10 cellular contexts compared by ENCODE assay signal in genomic region chr2:160368988-160369935, GRCh38.
DNase-seq lines count a peak whose midpoint lies in the region; ATAC-seq and TF ChIP-seq lines count a peak whose summit lies in the region.
"Had no signal": no experiment of that assay in that cellular context is flagged by ENCODE, and none has a peak within 500 bp of the region (broad histone marks: within the 10 kb centered on the region; RNA-seq: fewer than 3 reads in every experiment).

No MANE protein-coding gene starts in this region.

- no peak overlapping the region for H2AFZ ChIP-seq in mammary epithelial cell (ENCODE audit: low read depth, low read length)
- H2AFZ ChIP-seq: PC-9 had no signal

- no peak overlapping the region for H3K9ac ChIP-seq in mammary epithelial cell (ENCODE audit: insufficient read depth, low read length)

- ATAC-seq in GM18505 (IDR thresholded peaks at IDR 0.05; ENCODE audit: unreplicated experiment) (no peak), GM21381 (IDR thresholded peaks at IDR 0.05; ENCODE audit: unreplicated experiment) (no peak)

- H4K20me1 ChIP-seq in mammary epithelial cell (ENCODE audit: insufficient read depth, low read length): peaks cover 6% of the 10 kb centered on the region

- POLR2A ChIA-PET in MCF 10A (lab: Yijun Ruan, JAX): interaction anchor here (0.6 to 2.0 kb wide), 7 partner anchors 11 to 58 kb away, joined by 3 to 7 read pairs (median 4); no protein-coding TSS in a partner anchor

- CTCF ChIA-PET in MCF 10A (lab: Yijun Ruan, JAX): interaction anchor here (0.5 to 1.6 kb wide), 2 partner anchors 37 to 66 kb away, joined by 3 read pairs; no protein-coding TSS in a partner anchor
- CTCF ChIA-PET in mammary epithelial cell (lab: Charles Lee; ENCODE audit: low non-redundant PET): no interaction called here

- no peak for TF ChIP-seq POLR2A in GM18505 (IDR thresholded peaks at IDR 0.05; ENCODE audit: borderline replicate concordance, extremely low read depth, insufficient read depth, insufficient read length)

- H3K27me3 ChIP-seq in mammary epithelial cell (ENCODE audit: insufficient read depth, low read length): no peaks in the 10 kb centered on the region

- H3K4me3 ChIP-seq in mammary epithelial cell (replicated peaks in 1 of 3; ENCODE audit: insufficient read depth in 1 of 3, low read depth in 2 of 3, low read length in 3 of 3) (no peak overlapping the region), coronary artery (peak overlapping the region; percentile 8)
- H3K4me3 ChIP-seq: PC-9 had no signal

- dilution Hi-C loops in mammary epithelial cell (cut with HindIII; ENCODE audit: low sequenced_read_pairs): no loop called here

- H3K27ac Mint-ChIP-seq in MCF 10A (ENCODE audit: low read depth, unreplicated experiment) (peak overlapping the region; percentile 68), mesothelial cell of epicardium (peak overlapping the region; percentile 57), type B pancreatic cell (peak overlapping the region; percentile 4)
- H3K27ac Mint-ChIP-seq: B cell had no signal

- in situ Hi-C loops in mammary epithelial cell (cut with MboI; ENCODE audit: low sequenced_read_pairs in 2 of 2): no loop called here

- H3K36me3 Mint-ChIP-seq in MCF 10A (ENCODE audit: insufficient read depth, unreplicated experiment): peaks cover 34% of the 10 kb centered on the region
- H3K36me3 Mint-ChIP-seq in mesothelial cell of epicardium: peaks cover 8% of the 10 kb centered on the region
- H3K36me3 Mint-ChIP-seq in type B pancreatic cell: peaks cover 21% of the 10 kb centered on the region

- H3K4me1 ChIP-seq in mammary epithelial cell (ENCODE audit: insufficient read depth, low read length): peaks cover 34% of the 10 kb centered on the region

- no peaks in the 10 kb centered on the region for H3K27me3 Mint-ChIP-seq in MCF 10A (ENCODE audit: insufficient read depth, unreplicated experiment)
- H3K27me3 Mint-ChIP-seq in mesothelial cell of epicardium (ENCODE audit: low read depth): no peaks in the 10 kb centered on the region
- H3K27me3 Mint-ChIP-seq in type B pancreatic cell: no peaks in the 10 kb centered on the region
- H3K27me3 Mint-ChIP-seq: B cell had no signal

- H3K9me3 Mint-ChIP-seq in MCF 10A (ENCODE audit: unreplicated experiment) (peaks cover 6% of the 10 kb centered on the region), mesothelial cell of epicardium (no peaks in the 10 kb centered on the region), type B pancreatic cell (no peaks in the 10 kb centered on the region)

- TF ChIP-seq CTCF in MCF 10A (IDR thresholded peaks at IDR 0.05; ENCODE audit: unreplicated experiment) (no peak), mammary epithelial cell (conservative IDR thresholded peaks at IDR 0.05 in 1 of 2, IDR thresholded peaks at IDR 0.05 in 1 of 2; ENCODE audit: extremely low read depth in 1 of 2, insufficient read depth in 1 of 2, low read depth in 1 of 2, low read length in 2 of 2) (no peak), coronary artery (IDR thresholded peaks at IDR 0.05) (no peak), mesothelial cell of epicardium (IDR thresholded peaks at IDR 0.05; ENCODE audit: unreplicated experiment) (no peak), type B pancreatic cell (conservative IDR thresholded peaks at IDR 0.05) (no peak)

- H3K4me1 Mint-ChIP-seq in MCF 10A (ENCODE audit: insufficient read depth, unreplicated experiment): peaks cover 52% of the 10 kb centered on the region
- peaks cover 67% of the 10 kb centered on the region for H3K4me1 Mint-ChIP-seq in mesothelial cell of epicardium
- peaks cover 65% of the 10 kb centered on the region for H3K4me1 Mint-ChIP-seq in type B pancreatic cell (ENCODE audit: unreplicated experiment)

- peaks cover 96% of the 10 kb centered on the region for H3K79me2 ChIP-seq in mammary epithelial cell (ENCODE audit: insufficient read depth, low read length)

- 85% methylated on average over 7 of the region's 7 CpGs for WGBS in mammary epithelial cell (ENCODE audit: low coverage, missing lambda C conversion rate)

- no peaks in the 10 kb centered on the region for H3K9me3 ChIP-seq in mammary epithelial cell (replicated peaks; ENCODE audit: insufficient read depth, low read length)

- peaks cover 10% of the 10 kb centered on the region for H3K36me3 ChIP-seq in mammary epithelial cell (ENCODE audit: insufficient read depth, low read length)

- no peak for DNase-seq in MCF 10A (ENCODE audit: unreplicated experiment)
- no peak for DNase-seq in mammary epithelial cell
- DNase-seq in coronary artery (ENCODE audit: low spot score): no peak
- no peak for DNase-seq in mesothelial cell of epicardium (ENCODE audit: low spot score in 2 of 2, unreplicated experiment in 2 of 2)
- no peak for DNase-seq in type B pancreatic cell (ENCODE audit: extremely low spot score, unreplicated experiment)
- no peak for DNase-seq in ureter (ENCODE audit: low spot score)
- DNase-seq: PC-9 had no signal

- H3K27ac ChIP-seq in mammary epithelial cell (ENCODE audit: insufficient read depth, low read depth, low read length): no peak overlapping the region
- H3K27ac ChIP-seq in coronary artery: peak overlapping the region in 1 of 2 donors; percentile 40
- H3K27ac ChIP-seq: PC-9 had no signal

- H3K4me3 Mint-ChIP-seq in MCF 10A (ENCODE audit: unreplicated experiment): no peak overlapping the region
- H3K4me3 Mint-ChIP-seq in mesothelial cell of epicardium: no peak overlapping the region
- peak overlapping the region; percentile 10 for H3K4me3 Mint-ChIP-seq in type B pancreatic cell

- H3K4me2 ChIP-seq in mammary epithelial cell (ENCODE audit: insufficient read depth, low read depth, low read length): no peak overlapping the region
- H3K4me2 ChIP-seq: PC-9 had no signal

- BruUV-seq in MCF 10A (replicated peaks; lab: Mats Ljungman, UMichigan) (no TSS peak), mammary epithelial cell (replicated peaks; lab: Mats Ljungman, UMichigan) (no TSS peak)

- intact Hi-C loops in MCF 10A (cut with micrococcal nuclease): no loop called here
- intact Hi-C loops in mammary epithelial cell (cut with micrococcal nuclease): no loop called here

Comparison
In these comparisons a context has a peak if more than half of its experiments do, and no peak if none do; other contexts are left out.
1. H3K27ac Mint-ChIP-seq: peak in every context shown above with its lines; median percentile 68 in MCF 10A; 57 in mesothelial cell of epicardium; 4 in type B pancreatic cell.